Comparison of ENCODE assay signal across 32 cellular contexts in the genomic region with DNA sequence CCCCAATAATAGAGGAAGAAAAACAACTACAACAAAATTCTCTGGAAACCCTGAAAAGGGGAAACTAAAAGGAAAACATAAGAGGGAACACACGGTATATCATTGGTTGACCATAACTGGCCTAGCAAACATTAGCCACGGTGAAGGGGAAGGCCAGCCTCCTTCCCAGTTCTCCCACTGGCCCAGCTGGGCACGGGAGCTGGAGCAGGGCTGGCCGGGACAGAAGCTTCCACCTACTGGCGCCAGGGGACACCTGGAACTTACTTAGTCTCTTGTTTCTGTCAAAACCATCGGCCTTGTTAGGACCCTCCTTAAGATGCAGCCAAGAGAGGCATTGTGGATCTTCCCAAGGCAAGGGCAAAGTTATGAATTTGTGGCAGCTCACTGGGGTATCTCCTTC. TPM values are rescaled to one million over a fixed set of nuclear protein-coding genes. Genes with fewer than 3 reads are reported as not detected.
"Had no signal": no experiment of that assay in that cellular context is flagged by ENCODE, and none has a peak within 500 bp of the region (broad histone marks: within the 10 kb centered on the region; RNA-seq: fewer than 3 reads in every experiment).

No MANE protein-coding gene starts in this region.

- H3K27me3 Mint-ChIP-seq: activated CD4-positive, alpha-beta memory T cell treated with anti-CD3 and anti-CD28 coated beads, Interleukin-2, amount 10 ng/mL, durations not matched to agents 7 days and 5 days; activated CD8-positive, alpha-beta memory T cell treated with anti-CD3 and anti-CD28 coated beads, Interleukin-2, amount 10 ng/mL, durations not matched to agents 7 days and 5 days; activated naive CD4-positive, alpha-beta T cell treated with anti-CD3 and anti-CD28 coated beads, Interleukin-2, amount 10 ng/mL, durations not matched to agents 7 days and 5 days; activated naive CD8-positive, alpha-beta T cell; activated naive CD8-positive, alpha-beta T cell treated with anti-CD3 and anti-CD28 coated beads, Interleukin-2, amount 50 U/mL, for 24 hours; brain had no signal

- H3K27ac Mint-ChIP-seq: activated CD4-positive, alpha-beta memory T cell treated with anti-CD3 and anti-CD28 coated beads, Interleukin-2, amount 10 ng/mL, durations not matched to agents 7 days and 5 days; activated naive CD4-positive, alpha-beta T cell treated with anti-CD3 and anti-CD28 coated beads, Interleukin-2, amount 10 ng/mL, durations not matched to agents 7 days and 5 days; activated naive CD8-positive, alpha-beta T cell; activated naive CD8-positive, alpha-beta T cell treated with anti-CD3 and anti-CD28 coated beads, Interleukin-2, amount 50 U/mL, for 24 hours; brain had no signal

- H3K36me3 ChIP-seq: Peyer's patch, SJSA1 had no signal

- H3K4me3 Mint-ChIP-seq: activated CD4-positive, alpha-beta memory T cell treated with anti-CD3 and anti-CD28 coated beads, Interleukin-2, amount 10 ng/mL, durations not matched to agents 7 days and 5 days; activated CD8-positive, alpha-beta memory T cell treated with anti-CD3 and anti-CD28 coated beads, Interleukin-2, amount 10 ng/mL, durations not matched to agents 7 days and 5 days; activated naive CD4-positive, alpha-beta T cell treated with anti-CD3 and anti-CD28 coated beads, Interleukin-2, amount 10 ng/mL, durations not matched to agents 7 days and 5 days; activated naive CD8-positive, alpha-beta T cell; activated naive CD8-positive, alpha-beta T cell treated with anti-CD3 and anti-CD28 coated beads, Interleukin-2, amount 50 U/mL, for 24 hours; brain had no signal

- DNase-seq: activated CD4-positive, alpha-beta memory T cell treated with anti-CD3 and anti-CD28 coated beads, Interleukin-2, amount 10 ng/mL, durations not matched to agents 7 days and 5 days; activated CD4-positive, alpha-beta T cell treated with anti-CD3 and anti-CD28 coated beads for 1 hour; activated CD4-positive, alpha-beta T cell treated with anti-CD3 and anti-CD28 coated beads for 48 hours; activated CD8-positive, alpha-beta memory T cell treated with anti-CD3 and anti-CD28 coated beads for 24 hours; activated CD8-positive, alpha-beta memory T cell treated with anti-CD3 and anti-CD28 coated beads, Interleukin-2, amount 10 ng/mL, durations not matched to agents 7 days and 5 days; activated CD8-positive, alpha-beta memory T cell treated with anti-CD3 and anti-CD28 coated beads, Interleukin-2, amount 50 U/mL, for 48 hours; activated effector memory CD4-positive, alpha-beta T cell treated with Interleukin-2 at 50 U/mL for 16 hours; activated naive CD4-positive, alpha-beta T cell treated with anti-CD3 and anti-CD28 coated beads, Interleukin-2, amount 10 ng/mL, durations not matched to agents 7 days and 5 days; activated naive CD8-positive, alpha-beta T cell treated with anti-CD3 and anti-CD28 coated beads, Interleukin-2, amount 50 U/mL, for 24 hours; activated T-cell treated with anti-CD3 and anti-CD28 coated beads, Interleukin-2, amount 50 U/mL, for 48 hours; Kasumi-1; MM.1S; MV-4-11; NCI-H1092; NCI-H1436 treated with DMSO at 0.1 percent for 48 hours; NCI-H1694 treated with DMSO at 0.1 percent for 48 hours; NCI-H2029; NCI-H345; NCI-H524 treated with DMSO at 0.1 percent for 48 hours; NCI-H748 treated with DMSO at 0.1 percent for 48 hours; NK-92 treated with Interleukin-12 subunit alpha and Interleukin-12 subunit beta, amount 100 ng/mL, for 24 hours; PC-3; RPMI8226; SHP77 treated with DMSO at 0.1 percent for 48 hours; T-helper 9 cell had no signal

- H3K4me1 ChIP-seq: Peyer's patch, SJSA1 had no signal

- H3K27me3 ChIP-seq: Peyer's patch, SJSA1 had no signal

- H3K4me3 ChIP-seq: Peyer's patch, SJSA1 had no signal

- H3K9me3 ChIP-seq: Peyer's patch, SJSA1 had no signal

- H3K36me3 Mint-ChIP-seq: activated naive CD4-positive, alpha-beta T cell treated with anti-CD3 and anti-CD28 coated beads, Interleukin-2, amount 10 ng/mL, durations not matched to agents 7 days and 5 days; activated naive CD8-positive, alpha-beta T cell; brain had no signal

- H3K4me1 Mint-ChIP-seq: activated CD4-positive, alpha-beta memory T cell treated with anti-CD3 and anti-CD28 coated beads, Interleukin-2, amount 10 ng/mL, durations not matched to agents 7 days and 5 days; activated CD8-positive, alpha-beta memory T cell treated with anti-CD3 and anti-CD28 coated beads, Interleukin-2, amount 10 ng/mL, durations not matched to agents 7 days and 5 days; activated naive CD4-positive, alpha-beta T cell treated with anti-CD3 and anti-CD28 coated beads, Interleukin-2, amount 10 ng/mL, durations not matched to agents 7 days and 5 days; activated naive CD8-positive, alpha-beta T cell treated with anti-CD3 and anti-CD28 coated beads, Interleukin-2, amount 50 U/mL, for 24 hours; brain had no signal

- H3K27ac ChIP-seq: Peyer's patch, SJSA1, VCaP had no signal

- ATAC-seq: PC-3, SK-N-SH treated with all-trans-retinoic acid at 6 μM for 48 hours had no signal

RNA-seq across cellular contexts. Expression of a gene that starts 56.1 kb away (rescaled TPM):
- total RNA-seq: activated CD8-positive, alpha-beta memory T cell treated with anti-CD3 and anti-CD28 coated beads, Interleukin-2, amount 10 ng/mL, durations not matched to agents 7 days and 5 days; bronchial epithelial cell; PC-3; SJSA1 had no signal
